Comparison of ENCODE assay signal across 8 cellular contexts in the genomic region with DNA sequence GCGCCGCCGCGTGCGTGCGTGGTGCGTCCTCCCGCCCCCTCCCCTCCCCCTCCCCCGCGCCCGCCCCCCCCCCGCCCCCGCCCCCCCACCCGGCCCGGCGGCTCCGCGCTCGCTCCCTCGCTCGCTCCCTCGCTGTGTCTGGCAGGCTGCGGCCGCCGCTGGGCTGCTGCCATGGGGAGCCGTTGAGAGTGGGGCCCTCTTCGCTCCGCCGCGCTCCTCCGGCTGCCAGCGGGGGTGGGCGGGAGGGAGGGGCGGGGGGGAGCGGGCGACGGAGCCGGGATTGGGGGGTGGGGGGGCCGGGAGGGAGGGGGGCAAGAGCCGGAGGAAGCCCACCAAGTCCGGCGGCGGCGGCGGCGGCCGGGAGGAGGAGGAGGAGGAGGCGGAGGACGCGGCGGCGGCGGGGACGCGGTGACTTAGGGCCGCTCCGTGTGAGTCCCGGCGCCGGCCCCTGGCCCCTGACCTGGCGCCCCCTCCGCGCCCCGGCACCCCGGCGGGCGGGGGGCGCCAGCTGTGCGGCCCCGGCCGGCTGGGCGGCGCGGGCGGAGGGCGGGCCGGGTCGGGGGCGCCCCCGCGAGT. TPM values are rescaled to one million over a fixed set of nuclear protein-coding genes. Genes with fewer than 3 reads are reported as not detected.
A peak's percentile ranks its signal among the peaks of the same experiment; 100 is the strongest.
DNase-seq lines count a peak whose midpoint lies in the region; ATAC-seq and TF ChIP-seq lines count a peak whose summit lies in the region.

No MANE protein-coding gene starts in this region.

- H3K27me3 ChIP-seq in Peyer's patch, result no peaks in the 10 kb centered on the region

- no peaks in the 10 kb centered on the region for H3K9me3 ChIP-seq in Peyer's patch

- H3K4me3 ChIP-seq in Peyer's patch, result peak overlapping the region; percentile 65 to 97 (median 90)
- peak overlapping the region; percentile 68 for H3K4me3 ChIP-seq in fibroblast of mammary gland (ENCODE audit: control insufficient read depth, low read depth, low read length)

- peak overlapping the region; percentile 86 for H3K27ac Mint-ChIP-seq in stimulated activated effector memory CD8-positive, alpha-beta T cell treated with anti-CD3 and anti-CD28 coated beads, Interleukin-12 subunit alpha, Interleukin-12 subunit beta, amount 100 ng/mL, for 72 hours

- peak; percentile 45 for ATAC-seq in stimulated activated effector memory CD8-positive, alpha-beta T cell treated with anti-CD3 and anti-CD28 coated beads, Interleukin-12 subunit alpha, Interleukin-12 subunit beta, amount 100 ng/mL, for 72 hours

- peak; percentile 73 for DNase-seq in NCI-H2227 (lab: John Stamatoyannopoulos, UW; ENCODE audit: unreplicated experiment)
- DNase-seq in NCI-H2227 treated with DMSO at 0.1 percent for 48 hours (lab: John Stamatoyannopoulos, UW), result no peak
- DNase-seq in Peyer's patch, result peak in 1 of 3 donors; percentile 31
- no peak for DNase-seq in fibroblast of mammary gland (ENCODE audit: low read depth)
- peak in 1 of 2 donors; percentile 65 for DNase-seq in stimulated activated effector memory CD8-positive, alpha-beta T cell treated with anti-CD3 and anti-CD28 coated beads, Interleukin-12 subunit alpha, Interleukin-12 subunit beta, amount 100 ng/mL, for 72 hours (ENCODE audit: low spot score in 2 of 2)
- DNase-seq in NOMO-1 treated with DMSO at 0.1 percent for 48 hours (lab: John Stamatoyannopoulos, UW; ENCODE audit: unreplicated experiment), result no peak
- DNase-seq in NCI-H2171 (lab: John Stamatoyannopoulos, UW), result no peak
- no peak for DNase-seq in effector CD4-positive, alpha-beta T cell

- TF ChIP-seq POLR2A in Peyer's patch (IDR thresholded peaks at IDR 0.05), result no peak

- TF ChIP-seq CTCF in Peyer's patch (IDR thresholded peaks at IDR 0.05) (no peak), fibroblast of mammary gland (conservative IDR thresholded peaks at IDR 0.05; ENCODE audit: control insufficient read depth, insufficient read depth, low read depth, low read length) (no peak)

- no peaks in the 10 kb centered on the region for H3K9me3 Mint-ChIP-seq in stimulated activated effector memory CD8-positive, alpha-beta T cell treated with anti-CD3 and anti-CD28 coated beads, Interleukin-12 subunit alpha, Interleukin-12 subunit beta, amount 100 ng/mL, for 72 hours

- H3K36me3 ChIP-seq in Peyer's patch, result no peaks in the 10 kb centered on the region

- H3K4me1 Mint-ChIP-seq in stimulated activated effector memory CD8-positive, alpha-beta T cell treated with anti-CD3 and anti-CD28 coated beads, Interleukin-12 subunit alpha, Interleukin-12 subunit beta, amount 100 ng/mL, for 72 hours, result peaks cover 30% of the 10 kb centered on the region

- H3K4me3 Mint-ChIP-seq in stimulated activated effector memory CD8-positive, alpha-beta T cell treated with anti-CD3 and anti-CD28 coated beads, Interleukin-12 subunit alpha, Interleukin-12 subunit beta, amount 100 ng/mL, for 72 hours, result peak overlapping the region; percentile 87

- H3K36me3 Mint-ChIP-seq in stimulated activated effector memory CD8-positive, alpha-beta T cell treated with anti-CD3 and anti-CD28 coated beads, Interleukin-12 subunit alpha, Interleukin-12 subunit beta, amount 100 ng/mL, for 72 hours, result no peaks in the 10 kb centered on the region

- peak overlapping the region; percentile 95 to 100 (median 98) for H3K27ac ChIP-seq in Peyer's patch

- peaks cover 0 to 26% (median 12%) of the 10 kb centered on the region in 4 donors for H3K4me1 ChIP-seq in Peyer's patch

RNA-seq across cellular contexts. Expression of a gene that starts 2.4 kb away (rescaled TPM):
- total RNA-seq in Peyer's patch, result 10 to 100 TPM; 17.3 to 31.4 (median 22.5) TPM
